In genomic region chr15:83276661-83277060, GRCh38 we compare ENCODE assay signal across 24 cellular contexts. TPM values are rescaled to one million over a fixed set of nuclear protein-coding genes. Genes with fewer than 3 reads are reported as not detected.
"Had no signal": no experiment of that assay in that cellular context is flagged by ENCODE, and none has a peak within 500 bp of the region (broad histone marks: within the 10 kb centered on the region; RNA-seq: fewer than 3 reads in every experiment).

No MANE protein-coding gene starts in this region.

- DNase-seq: activated CD4-positive, alpha-beta T cell treated with anti-CD3 and anti-CD28 coated beads, Interleukin-2, amount 10 ng/mL, durations not matched to agents 24 days and 14 days; activated CD8-positive, alpha-beta memory T cell treated with anti-CD3 and anti-CD28 coated beads, Interleukin-2, amount 50 U/mL, for 4 hours; activated effector memory CD4-positive, alpha-beta T cell treated with anti-CD3 and anti-CD28 coated beads, Interleukin-2, amount 50 U/mL, for 16 hours; activated T-cell treated with anti-CD3 and anti-CD28 coated beads, Interleukin-2, amount 50 U/mL, for 48 hours; amniotic stem cell; central memory CD4-positive, alpha-beta T cell; colonic mucosa; esophagus squamous epithelium; glutamatergic neuron; hippocampal formation; kidney; left lung; nephron progenitor cell; occipital lobe; stimulated activated CD4-positive, alpha-beta T cell treated with anti-CD3 and anti-CD28 coated beads, Interleukin-15, amount 100 ng/mL, for 24 hours; stimulated activated CD4-positive, alpha-beta T cell treated with anti-CD3 and anti-CD28 coated beads, Interleukin-2, amount 100 ng/mL, for 48 hours; stomach had no signal

- H3K4me3 Mint-ChIP-seq: activated CD4-positive, alpha-beta T cell treated with anti-CD3 and anti-CD28 coated beads, Interleukin-2, amount 10 ng/mL, durations not matched to agents 24 days and 14 days; activated naive CD4-positive, alpha-beta T cell treated with anti-CD3 and anti-CD28 coated beads, Interleukin-2, amount 50 U/mL, for 24 hours; brain; nephron progenitor cell; T-helper 1 cell treated with Interleukin-12 subunit alpha and Interleukin-12 subunit beta and Interleukin-4 antibody, amounts not matched to agents 30 μg/mL and 1 μg/mL, for 36 hours had no signal

- H3K9me3 ChIP-seq: colonic mucosa, esophagus squamous epithelium, left lung, right atrium auricular region, stomach, vagina had no signal

- H3K9me3 Mint-ChIP-seq: activated CD4-positive, alpha-beta T cell treated with anti-CD3 and anti-CD28 coated beads, Interleukin-2, amount 10 ng/mL, durations not matched to agents 24 days and 14 days; activated naive CD4-positive, alpha-beta T cell treated with anti-CD3 and anti-CD28 coated beads, Interleukin-2, amount 50 U/mL, for 24 hours; nephron progenitor cell; T-helper 1 cell treated with Interleukin-12 subunit alpha and Interleukin-12 subunit beta and Interleukin-4 antibody, amounts not matched to agents 30 μg/mL and 1 μg/mL, for 36 hours had no signal

- H3K27me3 ChIP-seq: right atrium auricular region, vagina had no signal

- H3K36me3 Mint-ChIP-seq: activated naive CD4-positive, alpha-beta T cell treated with anti-CD3 and anti-CD28 coated beads, Interleukin-2, amount 50 U/mL, for 24 hours; brain had no signal

- H3K27ac Mint-ChIP-seq: activated CD4-positive, alpha-beta T cell treated with anti-CD3 and anti-CD28 coated beads, Interleukin-2, amount 10 ng/mL, durations not matched to agents 24 days and 14 days; activated naive CD4-positive, alpha-beta T cell treated with anti-CD3 and anti-CD28 coated beads, Interleukin-2, amount 50 U/mL, for 24 hours; brain; nephron progenitor cell; progenitor cell of endocrine pancreas; T-helper 1 cell treated with Interleukin-12 subunit alpha and Interleukin-12 subunit beta and Interleukin-4 antibody, amounts not matched to agents 30 μg/mL and 1 μg/mL, for 36 hours had no signal

- H3K4me1 ChIP-seq: colonic mucosa, left lung, right atrium auricular region, stomach, vagina had no signal

- H3K4me1 Mint-ChIP-seq: activated CD4-positive, alpha-beta T cell treated with anti-CD3 and anti-CD28 coated beads, Interleukin-2, amount 10 ng/mL, durations not matched to agents 24 days and 14 days; activated naive CD4-positive, alpha-beta T cell treated with anti-CD3 and anti-CD28 coated beads, Interleukin-2, amount 50 U/mL, for 24 hours; brain had no signal

- ATAC-seq: left lung had no signal

- H3K27ac ChIP-seq: colonic mucosa, esophagus squamous epithelium, left lung, right atrium auricular region, skin epidermis, stomach, vagina had no signal

- H3K4me3 ChIP-seq: colonic mucosa, esophagus squamous epithelium, left lung, right atrium auricular region, skin epidermis, stomach, vagina had no signal

- H3K36me3 ChIP-seq: colonic mucosa, esophagus squamous epithelium, left lung, right atrium auricular region, stomach, vagina had no signal

RNA-seq across cellular contexts. Expression of gene BNC1, which starts 7.8 kb away (rescaled TPM):
- total RNA-seq: activated CD4-positive, alpha-beta T cell treated with anti-CD3 and anti-CD28 coated beads, Interleukin-2, amount 10 ng/mL, durations not matched to agents 24 days and 14 days; colonic mucosa had no signal
